In the genomic region with DNA sequence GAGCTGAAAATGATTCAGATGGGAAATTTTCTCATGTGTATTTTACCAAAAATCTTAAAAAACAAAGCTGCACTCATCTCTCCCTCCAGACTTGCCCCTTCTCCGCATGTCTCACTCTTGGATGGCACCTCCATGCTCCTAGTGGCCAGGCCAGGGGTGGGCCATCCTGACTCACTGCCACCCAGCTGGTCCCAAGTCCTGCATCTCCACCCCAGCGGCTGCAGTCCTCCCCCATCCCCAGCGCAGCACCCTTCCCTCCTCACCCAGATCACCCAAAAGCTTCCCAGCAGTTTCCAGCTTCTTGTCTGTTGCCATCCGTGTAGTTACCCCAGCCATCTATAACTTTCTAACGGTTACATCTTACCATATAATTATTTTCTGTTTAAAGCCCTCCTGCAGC, we compare ENCODE assay signal across 29 cellular contexts.
"Had no signal": no experiment of that assay in that cellular context is flagged by ENCODE, and none has a peak within 500 bp of the region (broad histone marks: within the 10 kb centered on the region; RNA-seq: fewer than 3 reads in every experiment).

No MANE protein-coding gene starts in this region.

- H3K4me3 Mint-ChIP-seq: dendritic cell treated with granulocyte-macrophage colony-stimulating factor and Interleukin-4, amounts not matched to agents 40 ng/mL and 50 ng/mL, for 4 days; effector memory CD8-positive, alpha-beta T cell; endodermal cell; immature natural killer cell; mesothelial cell of epicardium had no signal

- H3K27ac ChIP-seq: colonic mucosa, epithelial cell of prostate, esophagus squamous epithelium, gastrocnemius medialis, heart right ventricle, left lung, lower lobe of right lung had no signal

- H3K9me3 Mint-ChIP-seq: dendritic cell treated with granulocyte-macrophage colony-stimulating factor and Interleukin-4, amounts not matched to agents 40 ng/mL and 50 ng/mL, for 4 days; effector memory CD8-positive, alpha-beta T cell; immature natural killer cell; mesothelial cell of epicardium had no signal

- H3K9me3 ChIP-seq: colonic mucosa, gastrocnemius medialis, lower lobe of right lung, mucosa of descending colon had no signal

- H3K27ac Mint-ChIP-seq: dendritic cell treated with granulocyte-macrophage colony-stimulating factor and Interleukin-4, amounts not matched to agents 40 ng/mL and 50 ng/mL, for 4 days; effector memory CD8-positive, alpha-beta T cell; endodermal cell; immature natural killer cell; mesothelial cell of epicardium had no signal

- H3K4me1 Mint-ChIP-seq: immature natural killer cell had no signal

- H3K4me3 ChIP-seq: colonic mucosa, esophagus squamous epithelium, gastrocnemius medialis, heart right ventricle, left lung, lower lobe of right lung, mucosa of descending colon had no signal

- H3K36me3 Mint-ChIP-seq: immature natural killer cell, mesothelial cell of epicardium had no signal

- DNase-seq: colonic mucosa; cortex of kidney; effector CD8-positive, alpha-beta T cell; effector memory CD8-positive, alpha-beta T cell; endodermal cell; erythroblast; esophagus squamous epithelium; foreskin fibroblast; foreskin melanocyte; gastrocnemius medialis; glutamatergic neuron; head of caudate nucleus; heart right ventricle; hippocampal formation; immature natural killer cell; islet precursor cell; kidney; kidney glomerular epithelial cell; left colon; left lung; left ventricle myocardium superior; lower lobe of right lung; mesenchymal stem cell; mucosa of descending colon had no signal

- H3K27me3 ChIP-seq: colonic mucosa, gastrocnemius medialis, left lung had no signal

- ATAC-seq: effector memory CD8-positive, alpha-beta T cell; esophagus mucosa; gastrocnemius medialis; heart right ventricle; left colon; left lung; left ventricle myocardium superior; mucosa of descending colon had no signal

- H3K4me1 ChIP-seq: colonic mucosa, esophagus squamous epithelium, gastrocnemius medialis, left lung, lower lobe of right lung had no signal

- FAIRE-seq: endometrium, kidney had no signal

- H3K36me3 ChIP-seq: colonic mucosa, esophagus squamous epithelium, gastrocnemius medialis, heart right ventricle, left lung, lower lobe of right lung had no signal
